Comparison of ENCODE assay signal across 1 cellular context in genomic region chr14:91510171-91511013, GRCh38.
TF ChIP-seq lines count a peak whose summit lies in the region.

Gene PPP4R3A, minus strand, starts transcription at chr14:91510310. Its CDS starts 663 bp downstream, at chr14:91509647.

TF ChIP-seq in HepG2, 621 proteins besides CTCF, POLR2A, EP300 and RAD21 (continued from another document and continues in another):
- TF ChIP-seq HNF1A (IDR thresholded peaks at IDR 0.05; ENCODE audit: low read depth) (0 out of 2 replicates have a peak, but pooled peaks have one; percentile 37), HNF1A (CRISPR knock-in tag; IDR thresholded peaks at IDR 0.05; ENCODE audit: borderline replicate concordance) (no peak; the same call in 1 of the 2 replicates), ZNF589 (CRISPR knock-in tag; conservative IDR thresholded peaks at IDR 0.05) (peak; percentile 88), NCOR1 (IDR thresholded peaks at IDR 0.05; ENCODE audit: borderline replicate concordance, low read length) (no peak; the same call in 1 of the 2 replicates), TP53 (CRISPR knock-in tag; conservative IDR thresholded peaks at IDR 0.05) (no peak), FOXC1 (CRISPR knock-in tag; IDR thresholded peaks at IDR 0.05; ENCODE audit: borderline replicate concordance) (peak; percentile 66; the same call in 1 of the 2 replicates), ARNT (IDR thresholded peaks at IDR 0.05) (no peak), ZBTB8A (CRISPR knock-in tag; IDR thresholded peaks at IDR 0.05; ENCODE audit: borderline replicate concordance, low read depth) (no peak), ZNF34 (CRISPR knock-in tag; IDR thresholded peaks at IDR 0.05; ENCODE audit: borderline replicate concordance) (peak; percentile 76; the same call in 1 of the 2 replicates), IRF9 (CRISPR knock-in tag; IDR thresholded peaks at IDR 0.05; ENCODE audit: borderline replicate concordance) (peak; percentile 98), ZNF468 (CRISPR knock-in tag; IDR thresholded peaks at IDR 0.05) (0 out of 2 replicates have a peak, but pooled peaks have one; percentile 32), ZNF441 (CRISPR knock-in tag; IDR thresholded peaks at IDR 0.05; ENCODE audit: borderline replicate concordance) (peak; percentile 58; the same call in 1 of the 2 replicates), ZC3H13 (CRISPR knock-in tag; IDR thresholded peaks at IDR 0.05) (peak; percentile 98), ZNF121 (CRISPR knock-in tag; IDR thresholded peaks at IDR 0.05) (peak; percentile 72), HES4 (CRISPR knock-in tag; IDR thresholded peaks at IDR 0.05; ENCODE audit: borderline replicate concordance) (peak; percentile 82; the same call in 1 of the 2 replicates), ZNF160 (CRISPR knock-in tag; IDR thresholded peaks at IDR 0.05) (peak; percentile 65; the same call in 1 of the 2 replicates), ZNF260 (CRISPR knock-in tag; IDR thresholded peaks at IDR 0.05; ENCODE audit: borderline replicate concordance, low read depth) (no peak), GTF2F1 (IDR thresholded peaks at IDR 0.05; ENCODE audit: low read length) (no peak), ZUFSP (CRISPR knock-in tag; IDR thresholded peaks at IDR 0.05; ENCODE audit: borderline replicate concordance) (no peak), CCDC6 (CRISPR knock-in tag; IDR thresholded peaks at IDR 0.05) (peak; percentile 75; the same call in 1 of the 2 replicates), KLF6 (CRISPR knock-in tag; IDR thresholded peaks at IDR 0.05) (peak; percentile 92), ZNF879 (CRISPR knock-in tag; IDR thresholded peaks at IDR 0.05) (peak; percentile 39; the same call in 1 of the 2 replicates), FOXK1 (CRISPR knock-in tag; IDR thresholded peaks at IDR 0.05; ENCODE audit: borderline replicate concordance, low read depth) (peak; percentile 86), SMC3 (IDR thresholded peaks at IDR 0.05; ENCODE audit: low read length) (no peak), ZBTB39 (CRISPR knock-in tag; IDR thresholded peaks at IDR 0.05) (0 out of 2 replicates have a peak, but pooled peaks have one; percentile 20), ZNF484 (CRISPR knock-in tag; IDR thresholded peaks at IDR 0.05; ENCODE audit: borderline replicate concordance, low read depth) (no peak), FOXM1 (CRISPR knock-in tag; IDR thresholded peaks at IDR 0.05) (no peak), MIXL1 (CRISPR knock-in tag; IDR thresholded peaks at IDR 0.05) (peak; percentile 46; the same call in 1 of the 2 replicates), ZNF510 (CRISPR knock-in tag; IDR thresholded peaks at IDR 0.05; ENCODE audit: low read depth) (peak; percentile 81), HMG20B (CRISPR knock-in tag; conservative IDR thresholded peaks at IDR 0.05) (0 out of 2 replicates have a peak, but pooled peaks have one; percentile 30), ZFP62 (CRISPR knock-in tag; IDR thresholded peaks at IDR 0.05) (no peak), NCOA2 (CRISPR knock-in tag; IDR thresholded peaks at IDR 0.05) (no peak), FOXP1 (IDR thresholded peaks at IDR 0.05) (no peak), FOXP1 (CRISPR knock-in tag; IDR thresholded peaks at IDR 0.05) (no peak), GPBP1L1 (CRISPR knock-in tag; IDR thresholded peaks at IDR 0.05) (no peak), SOX5 (CRISPR knock-in tag; IDR thresholded peaks at IDR 0.05; ENCODE audit: borderline replicate concordance) (peak; percentile 77), PAF1 (CRISPR knock-in tag; IDR thresholded peaks at IDR 0.05) (no peak)
- TF ChIP-seq, protein P1, sequence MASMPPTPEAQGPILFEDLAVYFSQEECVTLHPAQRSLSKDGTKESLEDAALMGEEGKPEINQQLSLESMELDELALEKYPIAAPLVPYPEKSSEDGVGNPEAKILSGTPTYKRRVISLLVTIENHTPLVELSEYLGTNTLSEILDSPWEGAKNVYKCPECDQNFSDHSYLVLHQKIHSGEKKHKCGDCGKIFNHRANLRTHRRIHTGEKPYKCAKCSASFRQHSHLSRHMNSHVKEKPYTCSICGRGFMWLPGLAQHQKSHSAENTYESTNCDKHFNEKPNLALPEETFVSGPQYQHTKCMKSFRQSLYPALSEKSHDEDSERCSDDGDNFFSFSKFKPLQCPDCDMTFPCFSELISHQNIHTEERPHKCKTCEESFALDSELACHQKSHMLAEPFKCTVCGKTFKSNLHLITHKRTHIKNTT (CRISPR knock-in tag; IDR thresholded peaks at IDR 0.05): no peak
- TF ChIP-seq, protein P2, sequence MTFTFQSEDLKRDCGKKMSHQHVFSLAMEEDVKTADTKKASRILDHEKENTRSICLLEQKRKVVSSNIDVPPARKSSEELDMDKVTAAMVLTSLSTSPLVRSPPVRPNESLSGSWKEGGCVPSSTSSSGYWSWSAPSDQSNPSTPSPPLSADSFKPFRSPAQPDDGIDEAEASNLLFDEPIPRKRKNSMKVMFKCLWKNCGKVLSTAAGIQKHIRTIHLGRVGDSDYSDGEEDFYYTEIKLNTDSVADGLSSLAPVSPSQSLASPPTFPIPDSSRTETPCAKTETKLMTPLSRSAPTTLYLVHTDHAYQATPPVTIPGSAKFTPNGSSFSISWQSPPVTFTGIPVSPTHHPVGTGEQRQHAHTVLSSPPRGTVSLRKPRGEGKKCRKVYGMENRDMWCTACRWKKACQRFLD (CRISPR knock-in tag; IDR thresholded peaks at IDR 0.05; ENCODE audit: borderline replicate concordance): peak; percentile 70
- TF ChIP-seq, protein P3, sequence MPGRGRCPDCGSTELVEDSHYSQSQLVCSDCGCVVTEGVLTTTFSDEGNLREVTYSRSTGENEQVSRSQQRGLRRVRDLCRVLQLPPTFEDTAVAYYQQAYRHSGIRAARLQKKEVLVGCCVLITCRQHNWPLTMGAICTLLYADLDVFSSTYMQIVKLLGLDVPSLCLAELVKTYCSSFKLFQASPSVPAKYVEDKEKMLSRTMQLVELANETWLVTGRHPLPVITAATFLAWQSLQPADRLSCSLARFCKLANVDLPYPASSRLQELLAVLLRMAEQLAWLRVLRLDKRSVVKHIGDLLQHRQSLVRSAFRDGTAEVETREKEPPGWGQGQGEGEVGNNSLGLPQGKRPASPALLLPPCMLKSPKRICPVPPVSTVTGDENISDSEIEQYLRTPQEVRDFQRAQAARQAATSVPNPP (CRISPR knock-in tag; IDR thresholded peaks at IDR 0.05): peak; percentile 63; the same call in 1 of the 2 replicates
- TF ChIP-seq, protein P4, sequence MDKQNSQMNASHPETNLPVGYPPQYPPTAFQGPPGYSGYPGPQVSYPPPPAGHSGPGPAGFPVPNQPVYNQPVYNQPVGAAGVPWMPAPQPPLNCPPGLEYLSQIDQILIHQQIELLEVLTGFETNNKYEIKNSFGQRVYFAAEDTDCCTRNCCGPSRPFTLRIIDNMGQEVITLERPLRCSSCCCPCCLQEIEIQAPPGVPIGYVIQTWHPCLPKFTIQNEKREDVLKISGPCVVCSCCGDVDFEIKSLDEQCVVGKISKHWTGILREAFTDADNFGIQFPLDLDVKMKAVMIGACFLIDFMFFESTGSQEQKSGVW (CRISPR knock-in tag; IDR thresholded peaks at IDR 0.05; ENCODE audit: borderline replicate concordance): peak; percentile 65; the same call in 1 of the 2 replicates
- TF ChIP-seq, protein P5, sequence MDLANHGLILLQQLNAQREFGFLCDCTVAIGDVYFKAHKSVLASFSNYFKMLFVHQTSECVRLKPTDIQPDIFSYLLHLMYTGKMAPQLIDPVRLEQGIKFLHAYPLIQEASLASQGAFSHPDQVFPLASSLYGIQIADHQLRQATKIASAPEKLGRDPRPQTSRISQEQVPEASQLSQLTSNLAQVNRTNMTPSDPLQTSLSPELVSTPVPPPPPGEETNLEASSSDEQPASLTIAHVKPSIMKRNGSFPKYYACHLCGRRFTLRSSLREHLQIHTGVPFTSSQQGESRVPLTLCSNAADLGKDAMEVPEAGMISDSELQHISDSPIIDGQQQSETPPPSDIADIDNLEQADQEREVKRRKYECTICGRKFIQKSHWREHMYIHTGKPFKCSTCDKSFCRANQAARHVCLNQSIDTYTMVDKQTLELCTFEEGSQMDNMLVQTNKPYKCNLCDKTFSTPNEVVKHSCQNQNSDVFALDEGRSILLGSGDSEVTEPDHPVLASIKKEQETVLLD (CRISPR knock-in tag; IDR thresholded peaks at IDR 0.05; ENCODE audit: low read depth): peak; percentile 99
